12 cellular contexts compared by ENCODE assay signal in the genomic region with DNA sequence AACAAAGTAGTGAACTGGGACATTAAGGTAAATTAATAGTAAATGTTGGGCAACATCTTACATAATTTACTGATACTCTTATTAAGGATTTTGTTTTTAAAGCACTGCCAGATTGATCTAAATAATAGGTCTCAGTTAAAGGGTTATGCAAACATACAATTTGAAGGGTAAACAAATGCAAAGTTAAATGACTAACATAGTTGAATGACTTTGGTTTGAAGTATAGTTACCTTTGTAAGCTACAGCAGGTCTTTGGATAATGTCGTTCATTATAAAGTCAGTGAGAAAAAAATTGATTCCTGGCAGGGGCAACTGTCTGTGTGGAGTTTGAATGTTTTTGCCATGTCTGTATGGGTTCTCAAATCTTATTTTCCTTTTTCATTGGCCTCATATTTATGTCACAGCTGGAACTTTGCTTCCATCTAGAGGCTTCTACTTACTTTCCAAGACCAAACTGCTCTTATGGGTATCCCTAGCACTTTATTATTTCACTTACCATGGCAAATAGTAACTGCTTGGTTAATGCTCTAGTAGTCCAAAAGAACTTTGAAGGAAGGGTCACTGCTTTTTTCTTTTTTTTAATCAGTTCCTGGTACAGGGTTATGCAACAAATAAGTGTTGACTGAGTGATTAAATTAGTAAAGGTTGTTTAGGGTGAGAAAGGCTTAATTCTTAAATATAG.
DNase-seq lines count a peak whose midpoint lies in the region; TF ChIP-seq lines count a peak whose summit lies in the region.
"Had no signal": no experiment of that assay in that cellular context is flagged by ENCODE, and none has a peak within 500 bp of the region (broad histone marks: within the 10 kb centered on the region; RNA-seq: fewer than 3 reads in every experiment).

No MANE protein-coding gene starts in this region.

- peaks cover 13% of the 10 kb centered on the region for H3K36me3 Mint-ChIP-seq in MCF 10A (ENCODE audit: insufficient read depth, unreplicated experiment)
- H3K36me3 Mint-ChIP-seq in type B pancreatic cell: peaks cover 14% of the 10 kb centered on the region

- no peak overlapping the region for H3K4me3 Mint-ChIP-seq in MCF 10A (ENCODE audit: unreplicated experiment)
- H3K4me3 Mint-ChIP-seq in type B pancreatic cell: peak overlapping the region; percentile 9

- DNase-seq in MCF 10A (ENCODE audit: unreplicated experiment) (peak; percentile 14), breast epithelium (ENCODE audit: low spot score in 2 of 2) (no peak), OCI-LY7 (ENCODE audit: low spot score) (no peak), fibroblast of pulmonary artery (ENCODE audit: low read depth) (peak; percentile 21), type B pancreatic cell (ENCODE audit: extremely low spot score, unreplicated experiment) (no peak), NCI-H2227 (lab: John Stamatoyannopoulos, UW; ENCODE audit: unreplicated experiment) (no peak)
- DNase-seq in effector CD8-positive, alpha-beta T cell (lab: John Stamatoyannopoulos, UW): no peak
- DNase-seq in stimulated activated CD4-positive, alpha-beta T cell treated with anti-CD3 and anti-CD28 coated beads, Interleukin-1b, Interleukin-23, amount 100 ng/mL, for 48 hours: no peak
- DNase-seq: NCI-H345, ovary had no signal

- no peaks in the 10 kb centered on the region for H4K20me1 ChIP-seq in OCI-LY7 (ENCODE audit: insufficient read depth, low read length)

- no peaks in the 10 kb centered on the region for H3K9me3 Mint-ChIP-seq in MCF 10A (ENCODE audit: unreplicated experiment)
- no peaks in the 10 kb centered on the region for H3K9me3 Mint-ChIP-seq in type B pancreatic cell

- H3K79me2 ChIP-seq in OCI-LY7 (ENCODE audit: insufficient read depth, low read depth, low read length): no peaks in the 10 kb centered on the region

- no peaks in the 10 kb centered on the region for H3K9me2 ChIP-seq in OCI-LY7 (ENCODE audit: insufficient read depth, low read length)

- TF ChIP-seq CTCF in MCF 10A (IDR thresholded peaks at IDR 0.05; ENCODE audit: unreplicated experiment) (peak; percentile 9), breast epithelium (IDR thresholded peaks at IDR 0.05) (no peak), OCI-LY7 (conservative IDR thresholded peaks at IDR 0.05; ENCODE audit: low read length) (peak; percentile 43), fibroblast of pulmonary artery (IDR thresholded peaks at IDR 0.05; ENCODE audit: low read length, missing control alignments) (peak; percentile 12), type B pancreatic cell (conservative IDR thresholded peaks at IDR 0.05) (peak; percentile 51)

- H3K4me3 ChIP-seq in breast epithelium: no peak overlapping the region
- no peak overlapping the region for H3K4me3 ChIP-seq in OCI-LY7 (ENCODE audit: low read depth, low read length, poor library complexity, severe bottlenecking)
- no peak overlapping the region for H3K4me3 ChIP-seq in fibroblast of pulmonary artery (replicated peaks; ENCODE audit: low read depth, low read length)
- H3K4me3 ChIP-seq: HAP-1, ovary had no signal

- BruUV-seq in MCF 10A (replicated peaks; lab: Mats Ljungman, UMichigan) (no TSS peak), OCI-LY7 (replicated peaks; lab: Mats Ljungman, UMichigan) (no TSS peak)

- no peaks in the 10 kb centered on the region for H3K4me1 ChIP-seq in breast epithelium
- H3K4me1 ChIP-seq in OCI-LY7 (ENCODE audit: insufficient read depth, low read length, poor library complexity, severe bottlenecking): no peaks in the 10 kb centered on the region
- H3K4me1 ChIP-seq: HAP-1 had no signal

- CTCF ChIA-PET in MCF 10A (lab: Yijun Ruan, JAX): interaction anchor here (0.6 kb wide), 1 partner anchor 160 kb away, joined by 3 read pairs; no protein-coding TSS in a partner anchor
- CTCF ChIA-PET in OCI-LY7 (lab: Charles Lee; ENCODE audit: unreplicated experiment): no interaction called here

- H3K9me3 ChIP-seq in breast epithelium (no peaks in the 10 kb centered on the region), OCI-LY7 (ENCODE audit: low read length) (no peaks in the 10 kb centered on the region)
- H3K9me3 ChIP-seq: HAP-1, ovary had no signal

- H3K4me2 ChIP-seq in OCI-LY7 (ENCODE audit: low read length): no peak overlapping the region

- no peak overlapping the region for H3K27ac ChIP-seq in breast epithelium
- no peak overlapping the region for H3K27ac ChIP-seq in OCI-LY7 (ENCODE audit: low read depth, low read length, poor library complexity, severe bottlenecking)
- H3K27ac ChIP-seq: HL-60, ovary had no signal

- H3K27me3 Mint-ChIP-seq in MCF 10A (ENCODE audit: insufficient read depth, unreplicated experiment) (no peaks in the 10 kb centered on the region), type B pancreatic cell (no peaks in the 10 kb centered on the region)

- POLR2A ChIA-PET in MCF 10A (lab: Yijun Ruan, JAX): interaction anchor here (0.8 kb wide), 1 partner anchor 211 kb away, joined by 4 read pairs; the partner anchor contains the start of genes CARF and WDR12
- POLR2A ChIA-PET in OCI-LY7 (lab: Charles Lee): no interaction called here

- no peaks in the 10 kb centered on the region for H3K36me3 ChIP-seq in breast epithelium
- no peaks in the 10 kb centered on the region for H3K36me3 ChIP-seq in OCI-LY7 (ENCODE audit: insufficient read depth, low read length)
- H3K36me3 ChIP-seq: HAP-1, ovary had no signal

- no peak overlapping the region for H2AFZ ChIP-seq in OCI-LY7 (ENCODE audit: low read length)

- no peaks in the 10 kb centered on the region for H3K4me1 Mint-ChIP-seq in MCF 10A (ENCODE audit: insufficient read depth, unreplicated experiment)
- peaks cover 8% of the 10 kb centered on the region for H3K4me1 Mint-ChIP-seq in type B pancreatic cell (ENCODE audit: unreplicated experiment)

- no peaks in the 10 kb centered on the region for H3K27me3 ChIP-seq in breast epithelium
- H3K27me3 ChIP-seq: ovary had no signal

- H3K27ac Mint-ChIP-seq in MCF 10A (ENCODE audit: low read depth, unreplicated experiment) (no peak overlapping the region), type B pancreatic cell (peak overlapping the region; percentile 35)

- intact Hi-C loops in MCF 10A (cut with micrococcal nuclease): loop anchor here (5.0 to 10.0 kb wide), 2 partner anchors 290 to 548 kb away; no protein-coding TSS in a partner anchor
- intact Hi-C loops in breast epithelium (cut with DNase I; ENCODE audit: low total_unique reads): no loop called here
- intact Hi-C loops in OCI-LY7 (cut with micrococcal nuclease; ENCODE audit: unreplicated experiment): no loop called here

- TF ChIP-seq POLR2A in breast epithelium (IDR thresholded peaks at IDR 0.05): no peak

Comparison
In these comparisons a context has a peak if more than half of its experiments do, and no peak if none do; other contexts are left out.
1. DNase-seq: peak in MCF 10A (single experiment) and fibroblast of pulmonary artery (single experiment); none in breast epithelium (0 of 2), OCI-LY7 (single experiment), type B pancreatic cell (single experiment), effector CD8-positive, alpha-beta T cell (single experiment), stimulated activated CD4-positive, alpha-beta T cell treated with anti-CD3 and anti-CD28 coated beads, Interleukin-1b, Interleukin-23, amount 100 ng/mL, for 48 hours (single experiment) and NCI-H2227 (single experiment).
2. CTCF ChIP-seq: peak in MCF 10A (single experiment), OCI-LY7 (single experiment), fibroblast of pulmonary artery (single experiment) and type B pancreatic cell (single experiment); none in breast epithelium (0 of 3).